In the genomic region with DNA sequence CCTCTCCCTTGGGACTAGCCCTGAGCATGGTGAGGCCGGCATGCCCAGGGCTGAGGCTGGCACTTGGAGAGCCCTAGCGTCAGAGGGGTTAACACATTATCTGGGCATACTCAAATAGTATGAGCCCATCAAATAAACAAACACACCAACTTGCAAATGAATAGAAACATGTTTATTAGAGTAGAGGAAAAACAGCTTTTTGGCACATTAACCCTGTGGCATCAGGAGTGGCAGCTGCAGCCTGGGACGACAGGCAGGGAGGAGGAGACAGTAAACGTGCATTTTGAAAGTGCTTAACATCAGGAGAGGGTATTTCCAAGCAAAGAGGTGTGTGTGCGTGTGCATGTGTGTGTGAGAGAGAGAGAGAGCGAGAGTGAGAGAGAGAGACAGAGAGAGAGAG, we compare ENCODE assay signal across 1 cellular context.
TF ChIP-seq lines count a peak whose summit lies in the region.

No MANE protein-coding gene starts in this region.

TF ChIP-seq in IMR-90, 13 proteins besides CTCF, POLR2A, EP300 and RAD21:
- TF ChIP-seq FOS (IDR thresholded peaks at IDR 0.05; ENCODE audit: low read depth, low read length) (no peak), RCOR1 (IDR thresholded peaks at IDR 0.05; ENCODE audit: insufficient replicate concordance, low read length) (no peak), RFX5 (IDR thresholded peaks at IDR 0.05; ENCODE audit: low read depth, low read length) (no peak), NFE2L2 (IDR thresholded peaks at IDR 0.05; ENCODE audit: low read depth, low read length) (no peak), MXI1 (IDR thresholded peaks at IDR 0.05; ENCODE audit: borderline replicate concordance, low read depth, low read length) (no peak), CHD1 (IDR thresholded peaks at IDR 0.05; ENCODE audit: low read depth, low read length) (no peak), CEBPB (IDR thresholded peaks at IDR 0.05; ENCODE audit: low read depth, low read length) (no peak), SMC3 (IDR thresholded peaks at IDR 0.05; ENCODE audit: low read depth, low read length) (no peak), BHLHE40 (IDR thresholded peaks at IDR 0.05; ENCODE audit: low read depth, low read length) (no peak), MAFK (IDR thresholded peaks at IDR 0.05; ENCODE audit: low read depth, low read length) (no peak), MAZ (IDR thresholded peaks at IDR 0.05; ENCODE audit: borderline replicate concordance, low read depth, low read length) (no peak)
- TF ChIP-seq, protein P1, sequence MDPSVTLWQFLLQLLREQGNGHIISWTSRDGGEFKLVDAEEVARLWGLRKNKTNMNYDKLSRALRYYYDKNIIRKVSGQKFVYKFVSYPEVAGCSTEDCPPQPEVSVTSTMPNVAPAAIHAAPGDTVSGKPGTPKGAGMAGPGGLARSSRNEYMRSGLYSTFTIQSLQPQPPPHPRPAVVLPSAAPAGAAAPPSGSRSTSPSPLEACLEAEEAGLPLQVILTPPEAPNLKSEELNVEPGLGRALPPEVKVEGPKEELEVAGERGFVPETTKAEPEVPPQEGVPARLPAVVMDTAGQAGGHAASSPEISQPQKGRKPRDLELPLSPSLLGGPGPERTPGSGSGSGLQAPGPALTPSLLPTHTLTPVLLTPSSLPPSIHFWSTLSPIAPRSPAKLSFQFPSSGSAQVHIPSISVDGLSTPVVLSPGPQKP (IDR thresholded peaks at IDR 0.05; ENCODE audit: borderline replicate concordance, low read depth, low read length), result no peak
- TF ChIP-seq, protein P2, sequence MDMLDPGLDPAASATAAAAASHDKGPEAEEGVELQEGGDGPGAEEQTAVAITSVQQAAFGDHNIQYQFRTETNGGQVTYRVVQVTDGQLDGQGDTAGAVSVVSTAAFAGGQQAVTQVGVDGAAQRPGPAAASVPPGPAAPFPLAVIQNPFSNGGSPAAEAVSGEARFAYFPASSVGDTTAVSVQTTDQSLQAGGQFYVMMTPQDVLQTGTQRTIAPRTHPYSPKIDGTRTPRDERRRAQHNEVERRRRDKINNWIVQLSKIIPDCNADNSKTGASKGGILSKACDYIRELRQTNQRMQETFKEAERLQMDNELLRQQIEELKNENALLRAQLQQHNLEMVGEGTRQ (IDR thresholded peaks at IDR 0.05; ENCODE audit: low read depth, low read length), result no peak
